Comparison of ENCODE assay signal across 7 cellular contexts in genomic region chr15:75449585-75450306, GRCh38. TPM values are rescaled to one million over a fixed set of nuclear protein-coding genes. Genes with fewer than 3 reads are reported as not detected.
DNase-seq lines count a peak whose midpoint lies in the region; ATAC-seq, FAIRE-seq and TF ChIP-seq lines count a peak whose summit lies in the region.

No MANE protein-coding gene starts in this region.

- H3K4me3 ChIP-seq in HUES48 (ENCODE audit: low read depth, low read length) (peak overlapping the region; percentile 86), iPS-18c (ENCODE audit: insufficient read depth, low read depth, low read length) (peak overlapping the region; percentile 91; the same call in 1 of the 2 replicates)

- intact Hi-C loops in activated T-helper 2 cell treated with anti-CD3 and anti-CD28 coated beads, Interferon-gamma antibody, Interleukin-2, Interleukin-4, amounts not matched to agents 10 μg/mL and 5 μg/mL and 100 μg/mL, durations not matched to agents 14 hours and 24 hours and 36 hours (cut with micrococcal nuclease) = loop anchor here (5.0 to 10.0 kb wide), 8 partner anchors 32 to 985 kb away; partner anchors contain the start of genes ARID3B, PPCDC, PTPN9 and UBE2Q2

- DNase-seq in activated T-helper 2 cell treated with anti-CD3 and anti-CD28 coated beads, Interferon-gamma antibody, Interleukin-2, Interleukin-4, amounts not matched to agents 10 μg/mL and 5 μg/mL and 100 μg/mL, durations not matched to agents 14 hours and 24 hours and 36 hours (ENCODE audit: low spot score) = no peak
- DNase-seq in stimulated activated naive B cell treated with anti-CD40 and anti-IgM and Interleukin-4, amounts not matched to agents 10 μg/mL and 1 μg/mL and 100 μg/mL, for 72 hours = no peak
- DNase-seq in LoVo (ENCODE audit: low spot score) (no peak), GM12891 (ENCODE audit: insufficient read length, low spot score) (no peak), midbrain (lab: John Stamatoyannopoulos, UW) (no peak)

- peaks cover 14% of the 10 kb centered on the region for H3K36me3 Mint-ChIP-seq in activated T-helper 2 cell treated with anti-CD3 and anti-CD28 coated beads, Interferon-gamma antibody, Interleukin-2, Interleukin-4, amounts not matched to agents 10 μg/mL and 5 μg/mL and 100 μg/mL, durations not matched to agents 14 hours and 24 hours and 36 hours (ENCODE audit: low read depth)
- peaks cover 12 to 23% of the 10 kb centered on the region in 2 donors for H3K36me3 Mint-ChIP-seq in stimulated activated naive B cell treated with anti-CD40 and anti-IgM and Interleukin-4, amounts not matched to agents 10 μg/mL and 1 μg/mL and 100 μg/mL, for 72 hours

- peaks cover 41% of the 10 kb centered on the region for H3K4me1 Mint-ChIP-seq in activated T-helper 2 cell treated with anti-CD3 and anti-CD28 coated beads, Interferon-gamma antibody, Interleukin-2, Interleukin-4, amounts not matched to agents 10 μg/mL and 5 μg/mL and 100 μg/mL, durations not matched to agents 14 hours and 24 hours and 36 hours (ENCODE audit: low read depth)
- H3K4me1 Mint-ChIP-seq in stimulated activated naive B cell treated with anti-CD40 and anti-IgM and Interleukin-4, amounts not matched to agents 10 μg/mL and 1 μg/mL and 100 μg/mL, for 72 hours = peaks cover 25 to 66% of the 10 kb centered on the region in 2 donors

- H3K4me1 ChIP-seq in HUES48 (ENCODE audit: control insufficient read depth, insufficient read depth, low read length) = peaks cover 2% of the 10 kb centered on the region; the same call in 1 of the 2 replicates

- H3K27me3 Mint-ChIP-seq in activated T-helper 2 cell treated with anti-CD3 and anti-CD28 coated beads, Interferon-gamma antibody, Interleukin-2, Interleukin-4, amounts not matched to agents 10 μg/mL and 5 μg/mL and 100 μg/mL, durations not matched to agents 14 hours and 24 hours and 36 hours (ENCODE audit: low read depth) = no peaks in the 10 kb centered on the region
- no peaks in the 10 kb centered on the region for H3K27me3 Mint-ChIP-seq in stimulated activated naive B cell treated with anti-CD40 and anti-IgM and Interleukin-4, amounts not matched to agents 10 μg/mL and 1 μg/mL and 100 μg/mL, for 72 hours

- H3K36me3 ChIP-seq in HUES48 (ENCODE audit: control insufficient read depth, insufficient read depth, low read length) = peaks cover 14% of the 10 kb centered on the region

- H3K9me3 ChIP-seq in HUES48 (ENCODE audit: control insufficient read depth, insufficient read depth, low read length) (no peaks in the 10 kb centered on the region), iPS-18c (ENCODE audit: control insufficient read depth, insufficient read depth, low read length) (no peaks in the 10 kb centered on the region)

- no peak for FAIRE-seq in GM12891 (lab: Jason Lieb, UNC)

- peak overlapping the region; percentile 91 for H3K4me3 Mint-ChIP-seq in activated T-helper 2 cell treated with anti-CD3 and anti-CD28 coated beads, Interferon-gamma antibody, Interleukin-2, Interleukin-4, amounts not matched to agents 10 μg/mL and 5 μg/mL and 100 μg/mL, durations not matched to agents 14 hours and 24 hours and 36 hours (ENCODE audit: low read depth)
- H3K4me3 Mint-ChIP-seq in stimulated activated naive B cell treated with anti-CD40 and anti-IgM and Interleukin-4, amounts not matched to agents 10 μg/mL and 1 μg/mL and 100 μg/mL, for 72 hours = peak overlapping the region; percentile 97 to 98

- H3K27me3 ChIP-seq in HUES48 (ENCODE audit: control insufficient read depth, insufficient read depth, low read length) = no peaks in the 10 kb centered on the region

- peak overlapping the region; percentile 87 for H3K27ac Mint-ChIP-seq in activated T-helper 2 cell treated with anti-CD3 and anti-CD28 coated beads, Interferon-gamma antibody, Interleukin-2, Interleukin-4, amounts not matched to agents 10 μg/mL and 5 μg/mL and 100 μg/mL, durations not matched to agents 14 hours and 24 hours and 36 hours
- H3K27ac Mint-ChIP-seq in stimulated activated naive B cell treated with anti-CD40 and anti-IgM and Interleukin-4, amounts not matched to agents 10 μg/mL and 1 μg/mL and 100 μg/mL, for 72 hours = no peak overlapping the region

- TF ChIP-seq POLR2A in GM12891 (IDR thresholded peaks at IDR 0.05; ENCODE audit: low read depth, low read length) = no peak

- no peak overlapping the region for H3K27ac ChIP-seq in HUES48 (ENCODE audit: low read depth, low read length)

- ATAC-seq in stimulated activated naive B cell treated with anti-CD40 and anti-IgM and Interleukin-4, amounts not matched to agents 10 μg/mL and 1 μg/mL and 100 μg/mL, for 72 hours (replicated peaks) = no peak

- H3K9me3 Mint-ChIP-seq in activated T-helper 2 cell treated with anti-CD3 and anti-CD28 coated beads, Interferon-gamma antibody, Interleukin-2, Interleukin-4, amounts not matched to agents 10 μg/mL and 5 μg/mL and 100 μg/mL, durations not matched to agents 14 hours and 24 hours and 36 hours = no peaks in the 10 kb centered on the region
- no peaks in the 10 kb centered on the region for H3K9me3 Mint-ChIP-seq in stimulated activated naive B cell treated with anti-CD40 and anti-IgM and Interleukin-4, amounts not matched to agents 10 μg/mL and 1 μg/mL and 100 μg/mL, for 72 hours

- no peak overlapping the region for H3K9ac ChIP-seq in HUES48 (ENCODE audit: low read depth, low read length)

TF ChIP-seq in GM12891, 5 proteins besides CTCF, POLR2A, EP300 and RAD21:
- TF ChIP-seq SPI1 (IDR thresholded peaks at IDR 0.05; ENCODE audit: low read depth, low read length) (no peak), PAX5 (IDR thresholded peaks at IDR 0.05; ENCODE audit: insufficient read depth, low read length, severe bottlenecking) (no peak), POLR2AphosphoS5 (IDR thresholded peaks at IDR 0.05; ENCODE audit: low read depth, low read length) (no peak), TAF1 (IDR thresholded peaks at IDR 0.05; ENCODE audit: low read depth, low read length) (no peak), POU2F2 (IDR thresholded peaks at IDR 0.05; ENCODE audit: low read depth, low read length) (no peak)
TF ChIP-seq in GM12891: peak in this region for 0.

RNA-seq across cellular contexts. Expression of gene SIN3A, which starts 1.7 kb away (rescaled TPM):
- 88.4 and 94.6 TPM in 2 replicates for total RNA-seq in activated T-helper 2 cell treated with anti-CD3 and anti-CD28 coated beads, Interferon-gamma antibody, Interleukin-2, Interleukin-4, amounts not matched to agents 10 μg/mL and 5 μg/mL and 100 μg/mL, durations not matched to agents 14 hours and 24 hours and 36 hours
- 14.2 TPM for polyA plus RNA-seq in GM12891 (2012; ENCODE audit: low read depth, missing spikeins)
